In the genomic region with DNA sequence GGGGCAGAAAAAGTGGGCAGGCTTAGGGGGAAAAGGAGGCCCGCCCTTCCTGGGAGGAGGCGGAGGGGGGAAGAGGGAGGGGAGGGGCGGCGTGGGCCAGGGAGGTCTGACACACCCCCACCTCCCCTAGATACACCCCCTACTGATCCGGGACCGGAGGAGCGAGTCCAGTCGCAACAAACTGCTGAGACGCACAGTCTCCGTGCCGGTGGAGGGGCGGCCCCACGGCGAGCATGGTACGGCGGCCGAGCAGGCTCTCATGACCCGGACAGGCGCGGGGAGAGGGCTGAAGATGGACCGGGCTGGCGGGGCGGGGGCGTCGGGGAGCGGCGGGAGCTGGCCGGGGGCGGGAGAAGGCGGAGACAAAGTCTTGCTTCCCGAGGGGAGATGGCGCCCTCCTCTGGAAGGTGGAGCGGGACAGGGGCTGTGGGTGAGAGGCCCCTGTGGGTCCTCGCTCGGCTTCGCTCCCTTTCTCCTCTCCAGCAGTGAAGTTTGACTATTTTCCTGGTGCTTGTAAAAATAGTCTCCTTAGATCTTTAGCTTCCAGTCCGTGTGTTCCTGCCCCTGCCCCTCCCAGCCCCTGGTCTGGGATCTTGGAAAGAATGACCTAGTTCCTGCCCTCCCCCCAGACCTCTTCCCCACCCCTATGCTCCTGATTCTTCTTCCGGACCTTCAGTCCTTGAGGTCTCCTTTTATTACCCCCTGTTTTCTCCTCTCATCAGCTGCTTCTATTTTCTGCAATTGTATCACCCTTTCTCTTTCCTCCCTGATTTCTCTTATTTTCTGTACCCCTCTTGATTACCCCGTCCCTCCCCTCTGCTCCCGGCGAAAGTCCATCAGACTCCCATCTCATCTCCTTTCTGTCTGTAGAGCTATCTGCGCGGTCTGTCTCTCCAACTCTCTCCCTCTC, we compare ENCODE assay signal across 8 cellular contexts. TPM values are rescaled to one million over a fixed set of nuclear protein-coding genes. Genes with fewer than 3 reads are reported as not detected.
A peak's percentile ranks its signal among the peaks of the same experiment; 100 is the strongest.
DNase-seq lines count a peak whose midpoint lies in the region; ATAC-seq, FAIRE-seq and TF ChIP-seq lines count a peak whose summit lies in the region.

No MANE protein-coding gene starts in this region.

- H3K9me3 ChIP-seq in Panc1 (ENCODE audit: control insufficient read depth, insufficient read depth, low read depth, low read length) = no peaks in the 10 kb centered on the region
- H3K9me3 ChIP-seq in esophagus squamous epithelium = no peaks in the 10 kb centered on the region

- TF ChIP-seq POLR2A in esophagus squamous epithelium (IDR thresholded peaks at IDR 0.05) = peak in 1 of 4 donors; percentile 48

- TF ChIP-seq CTCF in Panc1 (IDR thresholded peaks at IDR 0.05) (peak; percentile 88), esophagus squamous epithelium (IDR thresholded peaks at IDR 0.05) (peak; percentile 25 to 56 (median 50))

- H3K27me3 ChIP-seq in Panc1 (ENCODE audit: control insufficient read depth, insufficient read depth, low read length) (no peaks in the 10 kb centered on the region), esophagus squamous epithelium (no peaks in the 10 kb centered on the region)

- POLR2A ChIA-PET in Panc1 (lab: Charles Lee) = interaction anchor here (0.5 to 0.6 kb wide), 9 partner anchors 14 to 182 kb away, joined by 3 to 11 read pairs (median 4); no protein-coding TSS in a partner anchor

- no TSS peak for BruUV-seq in Panc1 (replicated peaks; lab: Mats Ljungman, UMichigan)

- H3K36me3 ChIP-seq in Panc1 (ENCODE audit: control insufficient read depth, insufficient read depth, low read length) (no peaks in the 10 kb centered on the region), esophagus squamous epithelium (no peaks in the 10 kb centered on the region)

- WGBS in esophagus squamous epithelium, 2 donors = 0 to 1% methylated on average over 17 to 25 of the region's 43 CpGs

- H3K9me3 Mint-ChIP-seq in naive B cell = no peaks in the 10 kb centered on the region
- no peaks in the 10 kb centered on the region for H3K9me3 Mint-ChIP-seq in stimulated activated memory B cell treated with anti-CD40 and anti-IgM and Interleukin-4, amounts not matched to agents 10 μg/mL and 1 μg/mL and 100 μg/mL, for 72 hours

- H3K4me3 ChIP-seq in Panc1 (ENCODE audit: low read depth in 2 of 2, low read length in 2 of 2) (peak overlapping the region; percentile 46 to 91), esophagus squamous epithelium (peak overlapping the region; percentile 52 to 68 (median 62))

- in situ Hi-C loops in Panc1 (cut with HindIII; ENCODE audit: low pct_unique_long_range_greater_than_20kb, low sequenced_read_pairs) = no loop called here

- H3K4me1 ChIP-seq in Panc1 (ENCODE audit: control insufficient read depth, insufficient read depth, low read length) (peaks cover 29% of the 10 kb centered on the region), esophagus squamous epithelium (peaks cover 40 to 70% (median 49%) of the 10 kb centered on the region in 3 donors)

- H3K27ac ChIP-seq in Panc1 (ENCODE audit: low read length) (peak overlapping the region; percentile 81), esophagus squamous epithelium (peak overlapping the region; percentile 91 to 96 (median 94))

- peaks cover 0 to 8% (median 5%) of the 10 kb centered on the region in 3 donors for H3K27me3 Mint-ChIP-seq in naive B cell
- H3K27me3 Mint-ChIP-seq in stimulated activated memory B cell treated with anti-CD40 and anti-IgM and Interleukin-4, amounts not matched to agents 10 μg/mL and 1 μg/mL and 100 μg/mL, for 72 hours = no peaks in the 10 kb centered on the region

- H3K4me3 Mint-ChIP-seq in naive B cell = peak overlapping the region; percentile 83 to 99 (median 94)
- H3K4me3 Mint-ChIP-seq in stimulated activated memory B cell treated with anti-CD40 and anti-IgM and Interleukin-4, amounts not matched to agents 10 μg/mL and 1 μg/mL and 100 μg/mL, for 72 hours = peak overlapping the region; percentile 86

- H3K27ac Mint-ChIP-seq in naive B cell = peak overlapping the region; percentile 94 to 99 (median 98)
- H3K27ac Mint-ChIP-seq in stimulated activated memory B cell treated with anti-CD40 and anti-IgM and Interleukin-4, amounts not matched to agents 10 μg/mL and 1 μg/mL and 100 μg/mL, for 72 hours = peak overlapping the region; percentile 94

- DNase-seq in NCI-H1436 (lab: John Stamatoyannopoulos, UW) (peak; percentile 84), NCI-H1436 treated with DMSO at 0.1 percent for 48 hours (lab: John Stamatoyannopoulos, UW) (no peak), HTR-8/SVneo (ENCODE audit: insufficient read length, low spot score) (peak; percentile 90), Panc1 (ENCODE audit: low read depth, low spot score) (no peak), activated T-helper 1 cell treated with Interleukin-2 at 50 U/mL for 16 hours (ENCODE audit: low read depth) (peak; percentile 69), esophagus squamous epithelium (lab: John Stamatoyannopoulos, UW) (no peak), naive B cell (peak; percentile 72)

- FAIRE-seq in HTR-8/SVneo (lab: Jason Lieb, UNC) = peak; percentile 86

- H3K4me1 Mint-ChIP-seq in naive B cell = peaks cover 66 to 69% (median 66%) of the 10 kb centered on the region in 3 donors
- peaks cover 62% of the 10 kb centered on the region for H3K4me1 Mint-ChIP-seq in stimulated activated memory B cell treated with anti-CD40 and anti-IgM and Interleukin-4, amounts not matched to agents 10 μg/mL and 1 μg/mL and 100 μg/mL, for 72 hours

- intact Hi-C loops in Panc1 (cut with micrococcal nuclease; ENCODE audit: unreplicated experiment) (no loop called here), esophagus squamous epithelium (cut with DNase I) (no loop called here)

- peak; percentile 83 for ATAC-seq in Panc1
- peak; percentile 42 to 48 for ATAC-seq in naive B cell (ENCODE audit: low read depth in 2 of 2)
- peak; percentile 77 for ATAC-seq in stimulated activated memory B cell treated with anti-CD40 and anti-IgM and Interleukin-4, amounts not matched to agents 10 μg/mL and 1 μg/mL and 100 μg/mL, for 72 hours

- CTCF ChIA-PET in Panc1 (lab: Charles Lee) = interaction anchor here (0.7 to 1.5 kb wide), 5 partner anchors 8 to 153 kb away, joined by 3 to 11 read pairs (median 6); partner anchors contain the start of genes CUTA and ZBTB22

- H3K36me3 Mint-ChIP-seq in naive B cell = no peaks in the 10 kb centered on the region
- H3K36me3 Mint-ChIP-seq in stimulated activated memory B cell treated with anti-CD40 and anti-IgM and Interleukin-4, amounts not matched to agents 10 μg/mL and 1 μg/mL and 100 μg/mL, for 72 hours = no peaks in the 10 kb centered on the region

RNA-seq across cellular contexts. Expression of gene SYNGAP1, which starts 6.1 kb away (rescaled TPM):
- 29.0 TPM for total RNA-seq in Panc1 (2021; ENCODE audit: unreplicated experiment)
- polyA plus RNA-seq in Panc1 (2012; ENCODE audit: insufficient read length) = 34.5 TPM
- 1 to 10 TPM; 3.3 to 8.6 (median 4.1) TPM for total RNA-seq in esophagus squamous epithelium
- polyA plus RNA-seq in naive B cell (ENCODE audit: low read depth in 6 of 6) = 1 to 10 TPM in 1 of 6 donors, under 1 TPM in 4, not detected in 1; 0.25 to 1.9 (median 0.48) TPM

RNA-seq across cellular contexts. Expression of gene CUTA, which starts 8.0 kb away (rescaled TPM):
- total RNA-seq in Panc1 (2021; ENCODE audit: unreplicated experiment) (338 TPM), esophagus squamous epithelium (10 to 100 TPM; 46.0 to 93.1 (median 69.4) TPM)
- polyA plus RNA-seq in Panc1 (2012; ENCODE audit: insufficient read length) = 397 TPM
- polyA plus RNA-seq in naive B cell (ENCODE audit: low read depth in 6 of 6) = 100 to 1,000 TPM; 237 to 281 (median 263) TPM

RNA-seq across cellular contexts. Expression of gene PHF1, which starts 15.1 kb away (rescaled TPM):
- total RNA-seq in Panc1 (2021; ENCODE audit: unreplicated experiment) (51.6 TPM), esophagus squamous epithelium (10 to 100 TPM in 3 of 4 donors, 1 to 10 TPM in 1; 8.1 to 48.6 (median 17.3) TPM)
- 50.3 TPM for polyA plus RNA-seq in Panc1 (2012; ENCODE audit: insufficient read length)
- 10 to 100 TPM; 48.9 to 82.3 (median 55.5) TPM for polyA plus RNA-seq in naive B cell (ENCODE audit: low read depth in 6 of 6)

RNA-seq across cellular contexts. Expression of gene ZBTB9, which starts 28.5 kb away (rescaled TPM):
- total RNA-seq in Panc1 (2021; ENCODE audit: unreplicated experiment) (17.6 TPM), esophagus squamous epithelium (1 to 10 TPM; 2.8 to 4.8 (median 3.3) TPM)
- polyA plus RNA-seq in Panc1 (2012; ENCODE audit: insufficient read length) = 17.9 TPM
- polyA plus RNA-seq in naive B cell (ENCODE audit: low read depth in 6 of 6) = 1 to 10 TPM; 4.8 to 9.7 (median 7.0) TPM

RNA-seq across cellular contexts. Expression of gene KIFC1, which starts 34.3 kb away (rescaled TPM):
- total RNA-seq in Panc1 (2021; ENCODE audit: unreplicated experiment) = 81.8 TPM
- 42.1 TPM for polyA plus RNA-seq in Panc1 (2012; ENCODE audit: insufficient read length)
- total RNA-seq in esophagus squamous epithelium = 10 to 100 TPM in 2 of 4 donors, 1 to 10 TPM in 2; 9.6 to 38.9 (median 11.2) TPM
- polyA plus RNA-seq in naive B cell (ENCODE audit: low read depth in 6 of 6) = under 1 TPM in 3 of 6 donors, not detected in 3; 0.36 to 0.45 (median 0.36) TPM

Comparison
In these comparisons a context has a peak if more than half of its experiments do, and no peak if none do; other contexts are left out.
1. DNase-seq: peak in NCI-H1436 (single experiment), HTR-8/SVneo (single experiment), activated T-helper 1 cell treated with Interleukin-2 at 50 U/mL for 16 hours (single experiment) and naive B cell (single experiment); none in NCI-H1436 treated with DMSO at 0.1 percent for 48 hours (single experiment), Panc1 (single experiment) and esophagus squamous epithelium (single experiment).
2. Peak in every context shown above with its lines, with median percentiles within 50 percentile points of each other: ATAC-seq.